Comparison of ENCODE assay signal across 8 cellular contexts in genomic region chr12:116571089-116571488, GRCh38. TPM values are rescaled to one million over a fixed set of nuclear protein-coding genes. Genes with fewer than 3 reads are reported as not detected.
"Had no signal": no experiment of that assay in that cellular context is flagged by ENCODE, and none has a peak within 500 bp of the region (broad histone marks: within the 10 kb centered on the region; RNA-seq: fewer than 3 reads in every experiment).

No MANE protein-coding gene starts in this region.

- H3K27ac ChIP-seq: HL-60 had no signal

- H3K4me3 Mint-ChIP-seq: IgD-negative memory B cell had no signal

- H3K27me3 Mint-ChIP-seq: IgD-negative memory B cell had no signal

- H3K27ac Mint-ChIP-seq: IgD-negative memory B cell had no signal

- DNase-seq: IMR-90, KBM-7, KG1 had no signal

- FAIRE-seq: HepG2, HTR-8/SVneo had no signal

- ATAC-seq: HepG2 had no signal

RNA-seq across cellular contexts. Expression of gene MAP1LC3B2, which starts 11.9 kb away (rescaled TPM):
- total RNA-seq: HT-29, IMR-90 had no signal
